In the genomic region with DNA sequence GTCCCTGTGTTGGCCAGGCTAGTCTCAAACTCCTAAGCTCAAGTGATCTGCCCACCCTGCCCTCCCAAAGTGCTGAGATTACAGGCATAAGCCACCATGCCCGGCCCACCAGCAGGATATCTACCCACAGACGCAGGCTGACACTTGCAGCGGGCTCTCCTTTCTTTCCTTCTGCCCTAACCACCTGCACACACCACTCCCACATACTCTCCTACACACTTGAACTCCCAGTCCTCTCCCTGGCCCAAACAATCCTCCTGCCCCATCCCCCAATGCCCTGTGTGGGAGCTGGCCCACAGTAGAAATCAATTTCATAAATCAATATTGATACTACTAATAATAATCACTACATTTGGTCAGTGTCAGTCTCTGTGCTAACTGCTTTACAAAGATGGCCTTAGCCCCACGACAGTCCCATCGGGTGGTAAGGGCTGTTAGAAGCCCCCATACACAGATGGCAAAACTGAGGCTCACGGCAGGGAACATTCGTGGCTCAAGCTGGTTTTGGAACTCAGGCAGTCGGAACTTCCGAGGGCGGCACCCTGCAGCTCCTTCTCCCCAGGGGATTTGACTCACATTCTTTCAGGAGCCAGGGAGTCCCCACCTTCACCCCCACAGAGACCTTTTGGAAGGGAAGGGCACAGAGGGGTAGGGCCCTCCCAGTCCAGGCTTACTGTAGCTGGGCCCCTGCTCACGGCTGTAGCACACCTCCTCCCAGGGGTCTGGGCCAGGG, we compare ENCODE assay signal across 1 cellular context.
TF ChIP-seq lines count a peak whose summit lies in the region.

No MANE protein-coding gene starts in this region.

TF ChIP-seq in K562, 482 proteins besides CTCF, POLR2A, EP300 and RAD21:
- TF ChIP-seq BCOR (IDR thresholded peaks at IDR 0.05) (0 out of 2 replicates have a peak, but pooled peaks have one; percentile 49), KDM1A (IDR thresholded peaks at IDR 0.05) (peak in 1 of 2 experiments; percentile 46; a peak in 1 of 4 replicates), PML (IDR thresholded peaks at IDR 0.05; ENCODE audit: low read length) (no peak), RBM25 (IDR thresholded peaks at IDR 0.05; ENCODE audit: low read depth, low read length, severe bottlenecking) (peak; percentile 74)
